Comparison of ENCODE assay signal across 1 cellular context in the genomic region with DNA sequence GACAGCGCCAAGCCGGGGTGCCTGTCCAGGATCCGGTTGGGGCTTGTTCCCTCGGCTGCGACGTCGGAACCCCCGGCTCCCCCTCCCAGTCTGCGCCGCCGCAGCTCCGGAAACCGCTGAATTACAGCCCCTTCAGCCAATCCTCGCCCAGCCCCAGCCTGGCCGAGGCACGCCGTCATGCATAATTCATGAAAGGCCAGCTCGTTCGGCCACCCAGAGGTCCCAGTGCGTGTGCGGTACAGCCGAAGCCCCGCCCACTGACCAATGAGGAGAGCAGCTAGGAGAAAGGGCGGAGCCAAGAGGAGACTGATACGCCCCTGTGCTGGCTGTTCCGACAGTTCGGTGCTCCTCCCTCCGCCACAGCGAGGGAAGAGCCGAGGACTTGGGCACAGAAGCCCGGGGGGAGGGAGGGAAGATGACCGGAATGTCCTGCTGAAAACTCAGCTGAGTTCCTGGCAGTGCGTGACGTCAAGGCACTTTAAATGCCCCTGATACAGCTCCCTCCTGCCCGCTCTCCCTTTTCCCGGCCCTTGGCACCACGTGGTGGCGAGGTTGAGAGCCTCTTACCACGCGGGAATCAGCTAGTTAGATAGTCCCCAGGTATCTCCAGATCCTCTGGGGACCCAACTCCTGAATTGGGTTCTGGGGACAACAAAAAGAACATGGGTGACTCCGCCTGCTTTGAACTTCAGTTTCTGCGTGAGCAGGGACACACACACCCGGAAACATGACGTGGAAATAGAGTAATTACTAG.
TF ChIP-seq lines count a peak whose summit lies in the region.

Gene STAT3 (minus strand): TSS at position 62 of the 754 bp plus-strand sequence. CDS start 39,926 bp downstream, outside the sequence.

TF ChIP-seq in SK-N-SH, 30 proteins besides CTCF, POLR2A, EP300 and RAD21 (continued from another document):
- TF ChIP-seq IRF3 (IDR thresholded peaks at IDR 0.05; ENCODE audit: low read depth, low read length), result peak; percentile 55
- no peak for TF ChIP-seq FOXM1 (IDR thresholded peaks at IDR 0.05; ENCODE audit: low read depth)
- TF ChIP-seq TEAD4 (IDR thresholded peaks at IDR 0.05; ENCODE audit: borderline replicate concordance, insufficient read depth), result no peak
- TF ChIP-seq, protein P1, sequence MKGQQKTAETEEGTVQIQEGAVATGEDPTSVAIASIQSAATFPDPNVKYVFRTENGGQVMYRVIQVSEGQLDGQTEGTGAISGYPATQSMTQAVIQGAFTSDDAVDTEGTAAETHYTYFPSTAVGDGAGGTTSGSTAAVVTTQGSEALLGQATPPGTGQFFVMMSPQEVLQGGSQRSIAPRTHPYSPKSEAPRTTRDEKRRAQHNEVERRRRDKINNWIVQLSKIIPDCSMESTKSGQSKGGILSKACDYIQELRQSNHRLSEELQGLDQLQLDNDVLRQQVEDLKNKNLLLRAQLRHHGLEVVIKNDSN (IDR thresholded peaks at IDR 0.05; ENCODE audit: borderline replicate concordance, low read depth), result peak; percentile 95
- TF ChIP-seq YY1 (IDR thresholded peaks at IDR 0.05; ENCODE audit: low read depth), result no peak
- TF ChIP-seq TAF1 (IDR thresholded peaks at IDR 0.05; ENCODE audit: borderline replicate concordance, low read depth, low read length), result peak; percentile 27; the same call in 1 of the 2 replicates
- TF ChIP-seq, protein P2, sequence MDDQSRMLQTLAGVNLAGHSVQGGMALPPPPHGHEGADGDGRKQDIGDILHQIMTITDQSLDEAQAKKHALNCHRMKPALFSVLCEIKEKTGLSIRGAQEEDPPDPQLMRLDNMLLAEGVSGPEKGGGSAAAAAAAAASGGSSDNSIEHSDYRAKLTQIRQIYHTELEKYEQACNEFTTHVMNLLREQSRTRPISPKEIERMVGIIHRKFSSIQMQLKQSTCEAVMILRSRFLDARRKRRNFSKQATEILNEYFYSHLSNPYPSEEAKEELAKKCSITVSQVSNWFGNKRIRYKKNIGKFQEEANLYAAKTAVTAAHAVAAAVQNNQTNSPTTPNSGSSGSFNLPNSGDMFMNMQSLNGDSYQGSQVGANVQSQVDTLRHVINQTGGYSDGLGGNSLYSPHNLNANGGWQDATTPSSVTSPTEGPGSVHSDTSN (IDR thresholded peaks at IDR 0.05), result peak; percentile 98
- TF ChIP-seq EZH2phosphoT487 (IDR thresholded peaks at IDR 0.05; ENCODE audit: borderline replicate concordance, low read depth), result no peak
- TF ChIP-seq SIN3A (IDR thresholded peaks at IDR 0.05; ENCODE audit: borderline replicate concordance, low read depth, low read length), result peak; percentile 97
- TF ChIP-seq, protein P3, sequence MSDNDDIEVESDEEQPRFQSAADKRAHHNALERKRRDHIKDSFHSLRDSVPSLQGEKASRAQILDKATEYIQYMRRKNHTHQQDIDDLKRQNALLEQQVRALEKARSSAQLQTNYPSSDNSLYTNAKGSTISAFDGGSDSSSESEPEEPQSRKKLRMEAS (IDR thresholded peaks at IDR 0.05; ENCODE audit: low read depth), result peak; percentile 99
- peak; percentile 73; the same call in 1 of the 2 replicates for TF ChIP-seq RXRA (IDR thresholded peaks at IDR 0.05; ENCODE audit: borderline replicate concordance, low read depth)
- TF ChIP-seq TCF12 (IDR thresholded peaks at IDR 0.05), result peak; percentile 60
- TF ChIP-seq CHD2 (IDR thresholded peaks at IDR 0.05; ENCODE audit: low read length, partially characterized antibody), result peak; percentile 91
- peak; percentile 42; the same call in 1 of the 2 replicates for TF ChIP-seq NFIC (IDR thresholded peaks at IDR 0.05; ENCODE audit: borderline replicate concordance)
- TF ChIP-seq, protein P4, sequence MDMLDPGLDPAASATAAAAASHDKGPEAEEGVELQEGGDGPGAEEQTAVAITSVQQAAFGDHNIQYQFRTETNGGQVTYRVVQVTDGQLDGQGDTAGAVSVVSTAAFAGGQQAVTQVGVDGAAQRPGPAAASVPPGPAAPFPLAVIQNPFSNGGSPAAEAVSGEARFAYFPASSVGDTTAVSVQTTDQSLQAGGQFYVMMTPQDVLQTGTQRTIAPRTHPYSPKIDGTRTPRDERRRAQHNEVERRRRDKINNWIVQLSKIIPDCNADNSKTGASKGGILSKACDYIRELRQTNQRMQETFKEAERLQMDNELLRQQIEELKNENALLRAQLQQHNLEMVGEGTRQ (IDR thresholded peaks at IDR 0.05; ENCODE audit: borderline replicate concordance, low read depth, low read length), result peak; percentile 74
- peak; percentile 62 for TF ChIP-seq NRF1 (IDR thresholded peaks at IDR 0.05; ENCODE audit: low read depth, low read length)
- peak; percentile 99 for TF ChIP-seq ZBTB33 (IDR thresholded peaks at IDR 0.05; ENCODE audit: borderline replicate concordance, low read depth)
- peak; percentile 87 for TF ChIP-seq RCOR1 (IDR thresholded peaks at IDR 0.05; ENCODE audit: low read length)
- TF ChIP-seq FOXJ3 (CRISPR knock-in tag; IDR thresholded peaks at IDR 0.05), result no peak
- peak; percentile 37 for TF ChIP-seq POLR2AphosphoS5 (IDR thresholded peaks at IDR 0.05; ENCODE audit: low read depth, low read length)
